ENCODE assay signal across 8 cellular contexts in genomic region chr14:64293976-64294671, GRCh38. TPM values are rescaled to one million over a fixed set of nuclear protein-coding genes. Genes with fewer than 3 reads are reported as not detected.
DNase-seq lines count a peak whose midpoint lies in the region; ATAC-seq and TF ChIP-seq lines count a peak whose summit lies in the region.

Gene ESR2 (minus strand): TSS chr14:64294371. CDS start chr14:64282985, 11,386 bp downstream.

- peak within 1 kb of the TSS; percentile 32 for H3K9ac ChIP-seq in MM.1S (ENCODE audit: low read length)

- no peaks in the 10 kb centered on the region for H3K9me2 ChIP-seq in MM.1S (replicated peaks; ENCODE audit: insufficient read depth, low read length)

- no peaks in the 10 kb centered on the region for H3K79me2 ChIP-seq in MM.1S (ENCODE audit: low read length)

- H4K20me1 ChIP-seq in MM.1S (ENCODE audit: insufficient read depth, low read length), result no peaks in the 10 kb centered on the region

- H3K4me1 ChIP-seq in MM.1S (ENCODE audit: low read length), result 0 out of 2 replicates have a peak, but pooled peaks cover 4% of the 10 kb centered on the region

- H3K27me3 ChIP-seq in MM.1S (replicated peaks; ENCODE audit: insufficient read depth, low read length), result no peaks in the 10 kb centered on the region

- ATAC-seq in GM21737 (IDR thresholded peaks at IDR 0.05; ENCODE audit: unreplicated experiment) (peak; percentile 23), omental fat pad (ENCODE audit: low FRiP score) (peak; percentile 17), GM18858 (IDR thresholded peaks at IDR 0.05; ENCODE audit: unreplicated experiment) (no peak)

- H3K4me3 ChIP-seq in MM.1S (ENCODE audit: low read length), result peak within 1 kb of the TSS; percentile 65
- H3K4me3 ChIP-seq in fibroblast of the aortic adventitia (ENCODE audit: low read depth, low read length), result peak within 1 kb of the TSS; percentile 52

- peak; percentile 33 for DNase-seq in MM.1S
- DNase-seq in activated T-cell treated with anti-CD3 and anti-CD28 coated beads, Interleukin-2, amount 50 U/mL, for 1 hour, result peak; percentile 38
- peak; percentile 38 for DNase-seq in fibroblast of the aortic adventitia (ENCODE audit: low read depth)
- no peak for DNase-seq in omental fat pad (ENCODE audit: low spot score)
- no peak for DNase-seq in GF-D8 (lab: John Stamatoyannopoulos, UW)

- no peak within 1 kb of the TSS for H3K27ac ChIP-seq in MM.1S (ENCODE audit: low read length)

- H2AFZ ChIP-seq in MM.1S (ENCODE audit: low read length), result peak within 1 kb of the TSS; percentile 85

- TF ChIP-seq CTCF in GM12874 (IDR thresholded peaks at IDR 0.05; ENCODE audit: insufficient read depth, low read depth, low read length), result peak; percentile 32; the same call in 1 of the 2 replicates
- no peak for TF ChIP-seq CTCF in MM.1S (IDR thresholded peaks at IDR 0.05; ENCODE audit: low read length)
- TF ChIP-seq CTCF in fibroblast of the aortic adventitia (IDR thresholded peaks at IDR 0.05; ENCODE audit: insufficient read depth, low read length), result peak; percentile 47
- TF ChIP-seq CTCF in omental fat pad (IDR thresholded peaks at IDR 0.05), result no peak

- H3K4me2 ChIP-seq in MM.1S (ENCODE audit: low read depth, low read length), result peak within 1 kb of the TSS; percentile 88

- no peaks in the 10 kb centered on the region for H3K9me3 ChIP-seq in MM.1S (replicated peaks; ENCODE audit: insufficient read depth, low read length)

- no peaks in the 10 kb centered on the region for H3F3A ChIP-seq in MM.1S (ENCODE audit: insufficient read depth, low read length)

- H3K36me3 ChIP-seq in MM.1S (replicated peaks; ENCODE audit: insufficient read depth, low read length), result no peaks in the 10 kb centered on the region

RNA-seq across cellular contexts. Expression of gene ESR2, which starts in this region (rescaled TPM):
- under 0.01 and 0.16 TPM in 2 replicates for total RNA-seq in fibroblast of the aortic adventitia (ENCODE audit: low replicate concordance)
- 1 to 10 TPM; 1.4 to 1.6 (median 1.5) TPM for total RNA-seq in omental fat pad

Comparison
In these comparisons a context has a peak if more than half of its experiments do, and no peak if none do; other contexts are left out.
1. Peak in DNase-seq and H3K4me3 ChIP-seq in fibroblast of the aortic adventitia; RNA of the gene not detected or under 1 TPM.
2. CTCF ChIP-seq: peak in GM12874 (single experiment) and fibroblast of the aortic adventitia (single experiment); none in MM.1S (single experiment) and omental fat pad (0 of 3).
3. DNase-seq: peak in MM.1S (single experiment) and activated T-cell treated with anti-CD3 and anti-CD28 coated beads, Interleukin-2, amount 50 U/mL, for 1 hour (single experiment); none in omental fat pad (single experiment) and GF-D8 (single experiment).